1 cellular context compared by ENCODE assay signal in the genomic region with DNA sequence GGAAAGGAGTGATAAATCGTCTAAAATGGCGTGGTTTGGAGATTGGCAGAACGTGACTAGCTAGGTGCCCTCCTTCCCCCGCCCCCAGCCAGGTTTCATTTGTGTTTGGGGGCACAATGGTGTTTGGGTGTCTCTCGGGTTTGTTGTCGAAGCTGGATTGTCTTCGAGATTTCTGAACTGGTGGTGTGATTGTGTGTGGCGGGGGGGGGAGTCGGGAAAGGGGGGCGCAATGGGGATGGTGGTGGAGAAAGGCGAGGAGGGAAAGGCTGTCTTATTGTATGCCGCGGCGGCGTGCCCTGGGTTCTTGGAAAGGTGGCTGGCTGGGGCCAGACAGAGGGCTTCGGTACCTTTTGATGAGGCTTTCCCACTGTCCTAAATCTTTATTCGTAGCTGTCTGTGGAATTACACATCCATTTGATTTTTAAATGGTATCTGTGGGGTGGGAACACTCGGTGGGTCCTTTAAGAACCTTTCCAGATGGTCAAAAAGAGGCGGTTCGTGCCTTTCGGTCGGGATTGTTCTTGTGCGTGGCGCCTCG.
TF ChIP-seq lines count a peak whose summit lies in the region.

No MANE protein-coding gene starts in this region.

TF ChIP-seq in K562, 482 proteins besides CTCF, POLR2A, EP300 and RAD21 (continued from another document):
- TF ChIP-seq MGA (IDR thresholded peaks at IDR 0.05) (peak; percentile 30; the same call in 1 of the 2 replicates), ETV5 (CRISPR knock-in tag; IDR thresholded peaks at IDR 0.05; ENCODE audit: low read depth) (no peak)
- TF ChIP-seq, protein P1, sequence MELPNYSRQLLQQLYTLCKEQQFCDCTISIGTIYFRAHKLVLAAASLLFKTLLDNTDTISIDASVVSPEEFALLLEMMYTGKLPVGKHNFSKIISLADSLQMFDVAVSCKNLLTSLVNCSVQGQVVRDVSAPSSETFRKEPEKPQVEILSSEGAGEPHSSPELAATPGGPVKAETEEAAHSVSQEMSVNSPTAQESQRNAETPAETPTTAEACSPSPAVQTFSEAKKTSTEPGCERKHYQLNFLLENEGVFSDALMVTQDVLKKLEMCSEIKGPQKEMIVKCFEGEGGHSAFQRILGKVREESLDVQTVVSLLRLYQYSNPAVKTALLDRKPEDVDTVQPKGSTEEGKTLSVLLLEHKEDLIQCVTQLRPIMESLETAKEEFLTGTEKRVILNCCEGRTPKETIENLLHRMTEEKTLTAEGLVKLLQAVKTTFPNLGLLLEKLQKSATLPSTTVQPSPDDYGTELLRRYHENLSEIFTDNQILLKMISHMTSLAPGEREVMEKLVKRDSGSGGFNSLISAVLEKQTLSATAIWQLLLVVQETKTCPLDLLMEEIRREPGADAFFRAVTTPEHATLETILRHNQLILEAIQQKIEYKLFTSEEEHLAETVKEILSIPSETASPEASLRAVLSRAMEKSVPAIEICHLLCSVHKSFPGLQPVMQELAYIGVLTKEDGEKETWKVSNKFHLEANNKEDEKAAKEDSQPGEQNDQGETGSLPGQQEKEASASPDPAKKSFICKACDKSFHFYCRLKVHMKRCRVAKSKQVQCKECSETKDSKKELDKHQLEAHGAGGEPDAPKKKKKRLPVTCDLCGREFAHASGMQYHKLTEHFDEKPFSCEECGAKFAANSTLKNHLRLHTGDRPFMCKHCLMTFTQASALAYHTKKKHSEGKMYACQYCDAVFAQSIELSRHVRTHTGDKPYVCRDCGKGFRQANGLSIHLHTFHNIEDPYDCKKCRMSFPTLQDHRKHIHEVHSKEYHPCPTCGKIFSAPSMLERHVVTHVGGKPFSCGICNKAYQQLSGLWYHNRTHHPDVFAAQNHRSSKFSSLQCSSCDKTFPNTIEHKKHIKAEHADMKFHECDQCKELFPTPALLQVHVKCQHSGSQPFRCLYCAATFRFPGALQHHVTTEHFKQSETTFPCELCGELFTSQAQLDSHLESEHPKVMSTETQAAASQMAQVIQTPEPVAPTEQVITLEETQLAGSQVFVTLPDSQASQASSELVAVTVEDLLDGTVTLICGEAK (IDR thresholded peaks at IDR 0.05) = 0 out of 2 replicates have a peak, but pooled peaks have one; percentile 39
- TF ChIP-seq, protein P1 (CRISPR knock-in tag; IDR thresholded peaks at IDR 0.05) = no peak
